17 cellular contexts compared by ENCODE assay signal in genomic region chr2:186424265-186424664, GRCh38.
DNase-seq lines count a peak whose midpoint lies in the region; ATAC-seq, FAIRE-seq and TF ChIP-seq lines count a peak whose summit lies in the region.
"Had no signal": no experiment of that assay in that cellular context is flagged by ENCODE, and none has a peak within 500 bp of the region (broad histone marks: within the 10 kb centered on the region; RNA-seq: fewer than 3 reads in every experiment).

No MANE protein-coding gene starts in this region.

- H3K36me3 ChIP-seq in small intestine (ENCODE audit: control insufficient read depth in 2 of 2, insufficient read depth in 2 of 2, low read length in 2 of 2): no peaks in the 10 kb centered on the region

- H3K27ac ChIP-seq in small intestine (ENCODE audit: low read depth in 1 of 2, low read length in 1 of 2) (no peak overlapping the region), foreskin keratinocyte (no peak overlapping the region)
- H3K27ac ChIP-seq: C4-2B, GM23248, KMS-11 had no signal

- intact Hi-C loops in left colon (cut with DNase I, micrococcal nuclease): no loop called here

- DNase-seq in GM12891 (ENCODE audit: insufficient read length, low spot score) (no peak), LoVo (ENCODE audit: low spot score) (peak; percentile 12), left colon (no peak), small intestine (peak; percentile 18), foreskin keratinocyte (no peak), AML-193 (lab: John Stamatoyannopoulos, UW) (no peak)
- DNase-seq: CD4-positive, alpha-beta memory T cell; DMS153; DMS79; GDM1; GM23248; HFFc6 had no signal

- peak; percentile 35 for FAIRE-seq in GM12891 (lab: Jason Lieb, UNC)
- no peak for FAIRE-seq in small intestine (lab: Jason Lieb, UNC)
- FAIRE-seq: H54 had no signal

- peak; percentile 88 for ATAC-seq in left colon
- no peak for ATAC-seq in foreskin keratinocyte
- ATAC-seq in HG02642 (IDR thresholded peaks at IDR 0.05; ENCODE audit: poor library complexity, unreplicated experiment): no peak
- ATAC-seq: HCT116 had no signal

- 30 to 56% (median 43%) methylated on average over 2 of the region's 2 CpGs for whole genome bisulfite sequencing in small intestine, 3 donors

- H3K4me1 ChIP-seq in small intestine (ENCODE audit: control insufficient read depth in 2 of 2, insufficient read depth in 1 of 2, low read depth in 1 of 2, low read length in 1 of 2) (peaks cover 2 to 3% of the 10 kb centered on the region in 2 donors), foreskin keratinocyte (no peaks in the 10 kb centered on the region)

- no peak for TF ChIP-seq CTCF in foreskin keratinocyte (conservative IDR thresholded peaks at IDR 0.05)

- H3K27me3 ChIP-seq in small intestine (ENCODE audit: control insufficient read depth in 2 of 2, insufficient read depth in 2 of 2, low read length in 2 of 2) (no peaks in the 10 kb centered on the region), foreskin keratinocyte (no peaks in the 10 kb centered on the region)

- no peak for TF ChIP-seq POLR2A in GM12891 (IDR thresholded peaks at IDR 0.05; ENCODE audit: low read depth, low read length)

- no peak overlapping the region for H3K4me3 ChIP-seq in small intestine (ENCODE audit: low read depth in 1 of 2, low read length in 2 of 2)
- H3K4me3 ChIP-seq: GM23248 had no signal

- no peaks in the 10 kb centered on the region for H3K9me3 ChIP-seq in small intestine (ENCODE audit: control insufficient read depth, low read depth)

TF ChIP-seq in GM12891, 5 proteins besides CTCF, POLR2A, EP300 and RAD21:
- TF ChIP-seq POLR2AphosphoS5 (IDR thresholded peaks at IDR 0.05; ENCODE audit: low read depth, low read length) (no peak), SPI1 (IDR thresholded peaks at IDR 0.05; ENCODE audit: low read depth, low read length) (no peak), PAX5 (IDR thresholded peaks at IDR 0.05; ENCODE audit: insufficient read depth, low read length, severe bottlenecking) (no peak), POU2F2 (IDR thresholded peaks at IDR 0.05; ENCODE audit: low read depth, low read length) (no peak), TAF1 (IDR thresholded peaks at IDR 0.05; ENCODE audit: low read depth, low read length) (no peak)

Comparison
In these comparisons a context has a peak if more than half of its experiments do, and no peak if none do; other contexts are left out.
1. DNase-seq: peak in LoVo (single experiment) and small intestine (single experiment); none in GM12891 (single experiment), left colon (0 of 2), foreskin keratinocyte (0 of 2) and AML-193 (0 of 2).